In the genomic region with DNA sequence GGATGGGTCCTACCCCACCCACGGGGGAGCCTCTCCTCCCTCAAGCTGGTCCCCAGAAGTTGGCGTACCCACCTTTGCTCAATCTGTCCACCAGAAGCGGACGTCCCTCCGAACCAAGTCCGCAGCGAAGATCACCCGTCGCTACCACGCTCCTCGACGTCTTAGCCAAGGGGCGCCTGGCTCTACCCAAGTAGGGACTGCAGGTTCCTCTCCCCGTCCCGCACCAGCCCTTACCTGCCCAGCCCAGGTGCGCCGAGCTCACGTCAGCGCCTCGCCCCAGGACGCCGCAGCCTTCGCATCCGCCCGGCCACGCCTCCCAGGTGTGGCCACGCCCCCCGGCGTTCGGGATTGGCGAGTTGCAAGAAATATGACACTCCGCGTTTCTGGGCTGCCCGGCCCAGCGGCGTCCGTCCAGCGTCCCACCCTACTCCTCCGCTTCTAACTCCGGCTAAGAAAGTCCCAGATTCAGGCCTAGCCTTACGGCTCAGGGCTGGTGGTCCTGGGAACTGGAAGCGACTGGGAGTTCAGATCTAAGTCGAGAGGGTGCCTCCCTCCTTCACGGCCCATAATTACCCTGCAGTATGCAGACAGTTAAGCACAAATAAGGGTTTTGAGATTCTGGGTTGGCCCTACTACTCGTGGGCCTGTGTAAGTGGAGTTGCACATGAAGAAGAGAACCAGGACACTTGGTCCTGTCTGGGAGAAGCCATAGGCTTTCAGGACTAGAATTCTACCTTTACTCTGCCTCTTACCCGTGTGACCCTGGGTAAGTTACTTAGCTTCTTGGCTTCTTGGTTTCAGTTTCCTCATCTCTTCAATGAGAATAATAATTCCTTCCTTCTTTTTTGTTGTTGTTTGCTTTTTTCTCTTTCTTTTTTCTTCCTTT, we compare ENCODE assay signal across 9 cellular contexts. TPM values are rescaled to one million over a fixed set of nuclear protein-coding genes. Genes with fewer than 3 reads are reported as not detected.
DNase-seq lines count a peak whose midpoint lies in the region; ATAC-seq lines count a peak whose summit lies in the region.
"Had no signal": no experiment of that assay in that cellular context is flagged by ENCODE, and none has a peak within 500 bp of the region (broad histone marks: within the 10 kb centered on the region; RNA-seq: fewer than 3 reads in every experiment).

IRF6 (minus strand) TSS at position 268 of the 886 bp plus-strand sequence. CDS start 4,729 bp downstream, outside the sequence.

- no peak within 1 kb of the TSS for H3K4me3 Mint-ChIP-seq in activated T-helper 2 cell treated with anti-CD3 and anti-CD28 coated beads, Interferon-gamma antibody, Interleukin-2, Interleukin-4, amounts not matched to agents 10 μg/mL and 5 μg/mL and 100 μg/mL, durations not matched to agents 14 hours and 24 hours and 36 hours (ENCODE audit: low read depth)

- H3K27me3 Mint-ChIP-seq in activated T-helper 2 cell treated with anti-CD3 and anti-CD28 coated beads, Interferon-gamma antibody, Interleukin-2, Interleukin-4, amounts not matched to agents 10 μg/mL and 5 μg/mL and 100 μg/mL, durations not matched to agents 14 hours and 24 hours and 36 hours (ENCODE audit: low read depth) = peaks cover 8% of the 10 kb centered on the region

- no peak within 1 kb of the TSS for H3K27ac Mint-ChIP-seq in activated T-helper 2 cell treated with anti-CD3 and anti-CD28 coated beads, Interferon-gamma antibody, Interleukin-2, Interleukin-4, amounts not matched to agents 10 μg/mL and 5 μg/mL and 100 μg/mL, durations not matched to agents 14 hours and 24 hours and 36 hours

- no peaks in the 10 kb centered on the region for H3K36me3 Mint-ChIP-seq in activated T-helper 2 cell treated with anti-CD3 and anti-CD28 coated beads, Interferon-gamma antibody, Interleukin-2, Interleukin-4, amounts not matched to agents 10 μg/mL and 5 μg/mL and 100 μg/mL, durations not matched to agents 14 hours and 24 hours and 36 hours (ENCODE audit: low read depth)

- peak; percentile 79 for ATAC-seq in GM19324 (IDR thresholded peaks at IDR 0.05; ENCODE audit: low FRiP score, unreplicated experiment)
- ATAC-seq in HG03460 (IDR thresholded peaks at IDR 0.05; ENCODE audit: unreplicated experiment) = peak; percentile 83
- ATAC-seq in left cardiac atrium = peak; percentile 79 to 81

- intact Hi-C loops in left cardiac atrium (cut with DNase I) = no loop called here
- intact Hi-C loops in activated T-helper 2 cell treated with anti-CD3 and anti-CD28 coated beads, Interferon-gamma antibody, Interleukin-2, Interleukin-4, amounts not matched to agents 10 μg/mL and 5 μg/mL and 100 μg/mL, durations not matched to agents 14 hours and 24 hours and 36 hours (cut with micrococcal nuclease) = no loop called here

- peak within 1 kb of the TSS; percentile 58 for H3K4me3 ChIP-seq in adipocyte (ENCODE audit: low read length)
- peak within 1 kb of the TSS; percentile 68 for H3K4me3 ChIP-seq in rectal smooth muscle tissue (ENCODE audit: low read length)

- in situ Hi-C loops in ACHN (cut with HindIII; ENCODE audit: low pct_ligation_motif_present, low pct_unique_long_range_greater_than_20kb, low sequenced_read_pairs) = no loop called here

- DNase-seq in ACHN = peak; percentile 85
- peak; percentile 85 for DNase-seq in RPMI8226
- peak; percentile 88 for DNase-seq in adipocyte (ENCODE audit: low read depth)
- DNase-seq in left cardiac atrium = peak; percentile 87
- no peak for DNase-seq in activated T-helper 2 cell treated with anti-CD3 and anti-CD28 coated beads, Interferon-gamma antibody, Interleukin-2, Interleukin-4, amounts not matched to agents 10 μg/mL and 5 μg/mL and 100 μg/mL, durations not matched to agents 14 hours and 24 hours and 36 hours (ENCODE audit: low spot score)

- H3K27ac ChIP-seq in rectal smooth muscle tissue (ENCODE audit: low read depth, low read length) = no peak within 1 kb of the TSS

- no peaks in the 10 kb centered on the region for H3K9me3 ChIP-seq in adipocyte (ENCODE audit: control insufficient read depth, low read length)

- H3K27me3 ChIP-seq in adipocyte (replicated peaks; ENCODE audit: control insufficient read depth, insufficient read depth, low read length) = no peaks in the 10 kb centered on the region
- no peaks in the 10 kb centered on the region for H3K27me3 ChIP-seq in rectal smooth muscle tissue (ENCODE audit: control insufficient read depth, insufficient read depth, low read length)

- H3K9ac ChIP-seq in adipocyte (ENCODE audit: low read length) = peak within 1 kb of the TSS; percentile 63
- H3K9ac ChIP-seq in rectal smooth muscle tissue (ENCODE audit: low read length) = peak within 1 kb of the TSS; percentile 43

- H3K36me3 ChIP-seq in adipocyte (ENCODE audit: control insufficient read depth, insufficient read depth, low read length, severe bottlenecking) (no peaks in the 10 kb centered on the region), rectal smooth muscle tissue (ENCODE audit: control insufficient read depth, insufficient read depth, low read length) (no peaks in the 10 kb centered on the region)

- H3K4me1 Mint-ChIP-seq in activated T-helper 2 cell treated with anti-CD3 and anti-CD28 coated beads, Interferon-gamma antibody, Interleukin-2, Interleukin-4, amounts not matched to agents 10 μg/mL and 5 μg/mL and 100 μg/mL, durations not matched to agents 14 hours and 24 hours and 36 hours (ENCODE audit: low read depth) = peaks cover 12% of the 10 kb centered on the region

- H3K4me1 ChIP-seq in adipocyte (ENCODE audit: control insufficient read depth, insufficient read depth, low read length) (peaks cover 33% of the 10 kb centered on the region), rectal smooth muscle tissue (ENCODE audit: control insufficient read depth, insufficient read depth, low read length) (no peaks in the 10 kb centered on the region)

- H3K9me3 Mint-ChIP-seq in activated T-helper 2 cell treated with anti-CD3 and anti-CD28 coated beads, Interferon-gamma antibody, Interleukin-2, Interleukin-4, amounts not matched to agents 10 μg/mL and 5 μg/mL and 100 μg/mL, durations not matched to agents 14 hours and 24 hours and 36 hours = no peaks in the 10 kb centered on the region

RNA-seq across cellular contexts. Expression of gene IRF6, which starts in this region (rescaled TPM):
- 10 to 100 TPM; 20.7 to 21.8 TPM for total RNA-seq in left cardiac atrium
- total RNA-seq in activated T-helper 2 cell treated with anti-CD3 and anti-CD28 coated beads, Interferon-gamma antibody, Interleukin-2, Interleukin-4, amounts not matched to agents 10 μg/mL and 5 μg/mL and 100 μg/mL, durations not matched to agents 14 hours and 24 hours and 36 hours = 0.25 TPM in 1 of 2 replicates, not detected in the other
- total RNA-seq: Daoy had no signal

Comparison
In these comparisons a context has a peak if more than half of its experiments do, and no peak if none do; other contexts are left out.
1. RNA of gene IRF6 (total RNA-seq): 20.7 to 21.8 TPM in left cardiac atrium; 0.25 TPM in activated T-helper 2 cell treated with anti-CD3 and anti-CD28 coated beads, Interferon-gamma antibody, Interleukin-2, Interleukin-4, amounts not matched to agents 10 μg/mL and 5 μg/mL and 100 μg/mL, durations not matched to agents 14 hours and 24 hours and 36 hours; every median in the first group is over 10 times any median in the second.
2. Peak in every context shown above with its lines, with median percentiles within 50 percentile points of each other: ATAC-seq.